8 cellular contexts compared by ENCODE assay signal in genomic region chr4:2536193-2537010, GRCh38. TPM values are rescaled to one million over a fixed set of nuclear protein-coding genes. Genes with fewer than 3 reads are reported as not detected.
DNase-seq lines count a peak whose midpoint lies in the region; ATAC-seq and TF ChIP-seq lines count a peak whose summit lies in the region.

Gene FAM193A (plus strand): TSS chr4:2536647. CDS start chr4:2536916, 269 bp downstream.

- DNase-seq in AG09319 (ENCODE audit: extremely low read depth, low read depth) (peak; percentile 99), NCI-H446 (lab: John Stamatoyannopoulos, UW) (peak; percentile 81 to 97), inferior parietal cortex (ENCODE audit: extremely low spot score) (peak; percentile 97), spleen (peak; percentile 100)
- peak; percentile 98 for DNase-seq in activated CD4-positive, CD25-positive, alpha-beta regulatory T cell treated with anti-CD3 and anti-CD28 coated beads, Interleukin-2, amount 50 U/mL, for 16 hours (ENCODE audit: low read depth, low spot score)
- peak; percentile 99 for DNase-seq in central memory CD4-positive, alpha-beta T cell

- H3K4me3 ChIP-seq in spleen: peak within 1 kb of the TSS; percentile 76 to 97 (median 87)

- 0 to 2% (median 1%) methylated on average over 19 to 102 of the region's 106 CpGs for WGBS in spleen, 5 donors

- intact Hi-C loops in spleen (cut with DNase I; ENCODE audit: low total_unique reads): no loop called here

- H3K9me3 ChIP-seq in spleen: no peaks in the 10 kb centered on the region

- peak; percentile 83 for ATAC-seq in GM19043 (IDR thresholded peaks at IDR 0.05; ENCODE audit: low read depth, unreplicated experiment)
- ATAC-seq in HG03354 (IDR thresholded peaks at IDR 0.05; ENCODE audit: poor library complexity, severe bottlenecking, unreplicated experiment): peak; percentile 90

- peaks cover 0 to 9% (median 0%) of the 10 kb centered on the region in 6 donors for H3K36me3 ChIP-seq in spleen

- TF ChIP-seq CTCF in AG09319 (IDR thresholded peaks at IDR 0.05; ENCODE audit: low read depth, low read length) (no peak), spleen (IDR thresholded peaks at IDR 0.05 in 8 of 11, conservative IDR thresholded peaks at IDR 0.05 in 3 of 11) (peak in 5 of 11 experiments; percentile 14 to 63 (median 41))

- no peaks in the 10 kb centered on the region for H3K27me3 ChIP-seq in spleen (replicated peaks in 1 of 7)

- TF ChIP-seq POLR2A in spleen (IDR thresholded peaks at IDR 0.05): no peak

- H3K4me1 ChIP-seq in spleen: peaks cover 17 to 52% (median 34%) of the 10 kb centered on the region in 6 donors

- peak within 1 kb of the TSS; percentile 88 to 96 (median 93) for H3K27ac ChIP-seq in spleen

RNA-seq across cellular contexts. Expression of gene FAM193A, which starts in this region (rescaled TPM):
- 10 to 100 TPM; 31.1 to 37.7 (median 32.0) TPM for total RNA-seq in spleen
- polyA plus RNA-seq in spleen: 10 to 100 TPM in 1 of 3 donors, 1 to 10 TPM in 2; 6.2 to 11.6 (median 7.0) TPM

Comparison
In these comparisons a context has a peak if more than half of its experiments do, and no peak if none do; other contexts are left out.
1. Peak in every context shown above with its lines: DNase-seq, ATAC-seq, H3K4me3 ChIP-seq and H3K27ac ChIP-seq.